In the genomic region with DNA sequence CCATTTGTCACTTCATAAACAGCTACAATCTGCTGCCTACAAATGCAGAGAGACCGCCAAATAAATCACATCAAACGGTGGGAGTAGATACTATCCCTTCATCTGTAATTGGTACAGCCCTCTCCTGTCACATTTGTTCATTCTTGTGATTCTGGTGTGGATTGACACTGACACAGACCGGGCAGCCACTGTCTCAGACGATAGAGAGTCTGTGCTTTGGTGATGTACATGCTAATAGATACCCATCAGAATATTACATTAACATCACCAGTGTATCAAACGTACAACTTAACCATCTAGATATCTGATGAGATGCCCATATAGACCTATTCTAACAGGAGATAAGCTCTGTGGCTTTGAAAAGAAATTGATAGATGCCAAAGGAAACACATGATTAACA, we compare ENCODE assay signal across 14 cellular contexts.
A peak's percentile ranks its signal among the peaks of the same experiment; 100 is the strongest.
DNase-seq lines count a peak whose midpoint lies in the region; TF ChIP-seq lines count a peak whose summit lies in the region.
"Had no signal": no experiment of that assay in that cellular context is flagged by ENCODE, and none has a peak within 500 bp of the region (broad histone marks: within the 10 kb centered on the region; RNA-seq: fewer than 3 reads in every experiment).

No MANE protein-coding gene starts in this region.

- DNase-seq in A673 (ENCODE audit: low spot score) (no peak), SK-N-MC (ENCODE audit: low read depth, low spot score) (no peak), fibroblast of lung (ENCODE audit: low read depth in 2 of 2) (no peak), trophoblast cell (no peak), mesendoderm (no peak), GOT3 (lab: John Stamatoyannopoulos, UW) (no peak), NCI-H1417 (lab: John Stamatoyannopoulos, UW) (no peak), SKM-1 (lab: John Stamatoyannopoulos, UW; ENCODE audit: unreplicated experiment) (no peak)
- DNase-seq: COR-L47; NCI-H1436 treated with DMSO at 0.1 percent for 48 hours; NCI-H2081; NCI-H526; NK-92 treated with Interleukin-12 subunit alpha and Interleukin-12 subunit beta, amount 100 ng/mL, for 24 hours; OCI-M1 had no signal

- no TSS peak for BruUV-seq in A673 (replicated peaks; lab: Mats Ljungman, UMichigan)

- WGBS in trophoblast cell (ENCODE audit: extremely low coverage, insufficient coverage, insufficient read length): no CpG with 5 or more reads among the region's 5 CpGs
- no CpG with 5 or more reads among the region's 5 CpGs for WGBS in mesendoderm (ENCODE audit: extremely low coverage, insufficient coverage, low lambda C conversion rate)

- no peak overlapping the region for H3K56ac ChIP-seq in mesendoderm (ENCODE audit: low read length)

- no peak overlapping the region for H2BK120ac ChIP-seq in trophoblast cell (ENCODE audit: insufficient read depth, low read length, poor library complexity)
- no peak overlapping the region for H2BK120ac ChIP-seq in mesendoderm (ENCODE audit: low read depth, low read length)

- H2BK12ac ChIP-seq in trophoblast cell (ENCODE audit: low read length): peak overlapping the region; percentile 51

- peak overlapping the region; percentile 39 for H4K91ac ChIP-seq in trophoblast cell (ENCODE audit: low read depth, low read length)

- peak overlapping the region; percentile 50 for H2AFZ ChIP-seq in fibroblast of lung (ENCODE audit: low read length)
- no peak overlapping the region for H2AFZ ChIP-seq in trophoblast cell (ENCODE audit: insufficient read depth, low read length, poor library complexity)

- POLR2A ChIA-PET in A673 (lab: Charles Lee; ENCODE audit: low non-redundant PET): no interaction called here

- TF ChIP-seq CTCF in A673 (conservative IDR thresholded peaks at IDR 0.05; ENCODE audit: low read depth, low read length) (no peak), fibroblast of lung (conservative IDR thresholded peaks at IDR 0.05 in 1 of 2, IDR thresholded peaks at IDR 0.05 in 1 of 2; ENCODE audit: low read depth in 1 of 2, low read length in 2 of 2) (no peak)

- H3K27me3 ChIP-seq in A673 (replicated peaks; ENCODE audit: insufficient read depth, low read depth, low read length, poor library complexity) (no peaks in the 10 kb centered on the region), fibroblast of lung (ENCODE audit: control insufficient read depth, insufficient read depth, low read length) (no peaks in the 10 kb centered on the region), trophoblast cell (ENCODE audit: insufficient read depth, low read length) (no peaks in the 10 kb centered on the region), mesendoderm (ENCODE audit: insufficient read depth, low read length, poor library complexity) (no peaks in the 10 kb centered on the region)

- H3K4ac ChIP-seq in trophoblast cell (ENCODE audit: low read depth, low read length) (no peak overlapping the region), mesendoderm (ENCODE audit: low read depth, low read length) (no peak overlapping the region)

- no peaks in the 10 kb centered on the region for H4K20me1 ChIP-seq in fibroblast of lung (ENCODE audit: control insufficient read depth, extremely low read depth, insufficient read depth, low read length)

- H3K18ac ChIP-seq in trophoblast cell (ENCODE audit: low read length): no peak overlapping the region
- H3K18ac ChIP-seq in mesendoderm (ENCODE audit: low read length): no peak overlapping the region

- H3K4me3 ChIP-seq in A673 (ENCODE audit: low read depth, low read length, poor library complexity, severe bottlenecking): no peak overlapping the region
- H3K4me3 ChIP-seq in SK-N-MC: no peak overlapping the region
- no peak overlapping the region for H3K4me3 ChIP-seq in fibroblast of lung (replicated peaks in 1 of 4; ENCODE audit: control extremely low read depth in 1 of 4, insufficient read depth in 1 of 4, low read depth in 3 of 4, low read length in 4 of 4)
- H3K4me3 ChIP-seq in trophoblast cell (ENCODE audit: low read depth, low read length): no peak overlapping the region
- no peak overlapping the region for H3K4me3 ChIP-seq in mesendoderm (ENCODE audit: low read length)

- H2BK5ac ChIP-seq in trophoblast cell (ENCODE audit: low read depth, low read length, poor library complexity) (no peak overlapping the region), mesendoderm (ENCODE audit: low read length) (no peak overlapping the region)

- H4K12ac ChIP-seq in trophoblast cell (ENCODE audit: low read depth, low read length): no peak overlapping the region

- H3K9ac ChIP-seq in SK-N-MC (ENCODE audit: insufficient read length) (no peak overlapping the region), fibroblast of lung (ENCODE audit: insufficient read depth, low read length) (no peak overlapping the region), trophoblast cell (ENCODE audit: low read length) (no peak overlapping the region), mesendoderm (ENCODE audit: low read length) (no peak overlapping the region)

- H3K4me2 ChIP-seq in fibroblast of lung (ENCODE audit: extremely low read depth, insufficient read depth, low read length) (no peak overlapping the region), trophoblast cell (ENCODE audit: low read length) (no peak overlapping the region), mesendoderm (ENCODE audit: low read length) (no peak overlapping the region)

- H2AK5ac ChIP-seq in trophoblast cell (ENCODE audit: low read length) (no peak overlapping the region), mesendoderm (ENCODE audit: low read length) (no peak overlapping the region)

- H3K23ac ChIP-seq in trophoblast cell (ENCODE audit: low read length) (no peak overlapping the region), mesendoderm (ENCODE audit: low read length) (no peak overlapping the region)

- H4K8ac ChIP-seq in trophoblast cell (ENCODE audit: low read depth, low read length): no peak overlapping the region
- H4K8ac ChIP-seq in mesendoderm (ENCODE audit: low read depth, low read length): no peak overlapping the region

- intact Hi-C loops in A673 (cut with micrococcal nuclease; ENCODE audit: unreplicated experiment): no loop called here

- peaks cover 79% of the 10 kb centered on the region for H3K4me1 ChIP-seq in A673 (ENCODE audit: insufficient read depth, low read length, poor library complexity, severe bottlenecking)
- H3K4me1 ChIP-seq in fibroblast of lung (ENCODE audit: control insufficient read depth, extremely low read depth, insufficient read depth, low read length): peaks cover 15% of the 10 kb centered on the region
- no peaks in the 10 kb centered on the region for H3K4me1 ChIP-seq in trophoblast cell (ENCODE audit: control insufficient read depth in 1 of 2, insufficient read depth in 2 of 2, low read length in 2 of 2)
- H3K4me1 ChIP-seq in mesendoderm (ENCODE audit: control insufficient read depth, low read depth, low read length): no peaks in the 10 kb centered on the region

- no peak overlapping the region for H3K14ac ChIP-seq in trophoblast cell (ENCODE audit: low read length)

- peak overlapping the region; percentile 92 for H3K27ac ChIP-seq in A673 (ENCODE audit: low read depth, low read length, poor library complexity, severe bottlenecking)
- peak overlapping the region; percentile 95; the same call in 1 of the 2 replicates for H3K27ac ChIP-seq in SK-N-MC
- no peak overlapping the region for H3K27ac ChIP-seq in fibroblast of lung (ENCODE audit: insufficient read depth, low read length)
- no peak overlapping the region for H3K27ac ChIP-seq in trophoblast cell (ENCODE audit: low read depth, low read length)
- no peak overlapping the region for H3K27ac ChIP-seq in mesendoderm (ENCODE audit: low read depth, low read length)

- no peaks in the 10 kb centered on the region for H3K79me2 ChIP-seq in fibroblast of lung (ENCODE audit: control insufficient read depth, insufficient read depth, low read length)
- no peaks in the 10 kb centered on the region for H3K79me2 ChIP-seq in trophoblast cell (ENCODE audit: control insufficient read depth, insufficient read depth, low read length, poor library complexity)
- H3K79me2 ChIP-seq in mesendoderm (ENCODE audit: control insufficient read depth, insufficient read depth, low read length): no peaks in the 10 kb centered on the region

- no peak overlapping the region for H2BK15ac ChIP-seq in mesendoderm (replicated peaks; ENCODE audit: low read depth)

- H3K9me3 ChIP-seq in A673 (ENCODE audit: low read depth, low read length, poor library complexity, severe bottlenecking): no peaks in the 10 kb centered on the region
- no peaks in the 10 kb centered on the region for H3K9me3 ChIP-seq in SK-N-MC (ENCODE audit: low read depth, low read length)
- no peaks in the 10 kb centered on the region for H3K9me3 ChIP-seq in fibroblast of lung (ENCODE audit: control insufficient read depth, insufficient read depth, low read depth, low read length)
- H3K9me3 ChIP-seq in trophoblast cell (ENCODE audit: insufficient read depth, low read depth, low read length): no peaks in the 10 kb centered on the region

- H3K79me1 ChIP-seq in trophoblast cell (ENCODE audit: low read length): peaks cover 3% of the 10 kb centered on the region
- no peaks in the 10 kb centered on the region for H3K79me1 ChIP-seq in mesendoderm (ENCODE audit: low read length)

- no peaks in the 10 kb centered on the region for H3K36me3 ChIP-seq in A673 (ENCODE audit: insufficient read depth, low read length, poor library complexity, severe bottlenecking)
- H3K36me3 ChIP-seq in SK-N-MC (ENCODE audit: insufficient read depth, low read length): no peaks in the 10 kb centered on the region
- H3K36me3 ChIP-seq in fibroblast of lung (ENCODE audit: control insufficient read depth, insufficient read depth, low read length): no peaks in the 10 kb centered on the region
- H3K36me3 ChIP-seq in trophoblast cell (ENCODE audit: control insufficient read depth in 1 of 2, insufficient read depth in 2 of 2, low read length in 2 of 2): no peaks in the 10 kb centered on the region
- no peaks in the 10 kb centered on the region for H3K36me3 ChIP-seq in mesendoderm (ENCODE audit: control insufficient read depth, insufficient read depth, low read length)

- CTCF ChIA-PET in A673 (lab: Charles Lee): no interaction called here

- H4K5ac ChIP-seq in mesendoderm (ENCODE audit: low read length): no peak overlapping the region

Comparison
In these comparisons a context has a peak if more than half of its experiments do, and no peak if none do; other contexts are left out.
1. H3K27ac ChIP-seq: peak in A673 (single experiment) and SK-N-MC (single experiment); none in fibroblast of lung (single experiment), trophoblast cell (single experiment) and mesendoderm (single experiment).